Comparison of ENCODE assay signal across 14 cellular contexts in genomic region chr1:209455133-209455532, GRCh38.
DNase-seq lines count a peak whose midpoint lies in the region; TF ChIP-seq lines count a peak whose summit lies in the region.
"Had no signal": no experiment of that assay in that cellular context is flagged by ENCODE, and none has a peak within 500 bp of the region (broad histone marks: within the 10 kb centered on the region; RNA-seq: fewer than 3 reads in every experiment).

No MANE protein-coding gene starts in this region.

- no peaks in the 10 kb centered on the region for H3K27me3 Mint-ChIP-seq in H9 (ENCODE audit: low read depth)

- H3K23ac ChIP-seq in trophoblast cell (ENCODE audit: low read length) = no peak overlapping the region
- H3K23ac ChIP-seq in H9 (ENCODE audit: insufficient read length, low read depth, low read length) = no peak overlapping the region

- no peaks in the 10 kb centered on the region for H3K23me2 ChIP-seq in H9 (ENCODE audit: insufficient read length, low read depth, low read length, poor library complexity, severe bottlenecking)

- H3T11ph ChIP-seq in H9 (ENCODE audit: low read length) = no peak overlapping the region

- no peak overlapping the region for H3K56ac ChIP-seq in H9 (ENCODE audit: insufficient read length, low read depth, low read length)

- no peak overlapping the region for H4K12ac ChIP-seq in trophoblast cell (ENCODE audit: low read depth, low read length)

- no peak overlapping the region for H2AFZ ChIP-seq in trophoblast cell (ENCODE audit: insufficient read depth, low read length, poor library complexity)
- H2AFZ ChIP-seq in H9 (ENCODE audit: low read length) = no peak overlapping the region
- H2AFZ ChIP-seq: parathyroid adenoma had no signal

- H2BK120ac ChIP-seq in trophoblast cell (ENCODE audit: insufficient read depth, low read length, poor library complexity) = no peak overlapping the region
- no peak overlapping the region for H2BK120ac ChIP-seq in H9 (ENCODE audit: low read depth, low read length, poor library complexity, severe bottlenecking)

- WGBS in trophoblast cell (ENCODE audit: extremely low coverage, insufficient coverage, insufficient read length) = no CpG with 5 or more reads among the region's 3 CpGs
- WGBS in H9 (ENCODE audit: extremely low coverage, insufficient read length, low lambda C conversion rate) = no CpG with 5 or more reads among the region's 3 CpGs

- H2BK20ac ChIP-seq in H9 (ENCODE audit: low read depth, low read length, poor library complexity, severe bottlenecking) = no peak overlapping the region

- H3K27ac ChIP-seq in trophoblast cell (ENCODE audit: low read depth, low read length) (peak overlapping the region; percentile 35), H9 (ENCODE audit: insufficient read length, low read depth, low read length) (no peak overlapping the region), caudate nucleus (ENCODE audit: low read depth, low read length) (no peak overlapping the region)
- H3K27ac ChIP-seq: coronary artery, parathyroid adenoma, upper lobe of right lung had no signal

- peaks cover 0 to 66% (median 4%) of the 10 kb centered on the region in 3 experiments; a peak in 3 of 7 replicates for H3K36me3 Mint-ChIP-seq in H9 (ENCODE audit: insufficient read depth in 1 of 3, low read depth in 3 of 3)
- H3K36me3 Mint-ChIP-seq: activated naive CD8-positive, alpha-beta T cell treated with anti-CD3 and anti-CD28 coated beads, Interleukin-2, amount 10 ng/mL, durations not matched to agents 7 days and 5 days; IgD-negative memory B cell had no signal

- H3K79me2 ChIP-seq in trophoblast cell (ENCODE audit: control insufficient read depth, insufficient read depth, low read length, poor library complexity) = no peaks in the 10 kb centered on the region
- no peaks in the 10 kb centered on the region for H3K79me2 ChIP-seq in H9 (ENCODE audit: insufficient read depth, low read length)
- H3K79me2 ChIP-seq: parathyroid adenoma had no signal

- no peaks in the 10 kb centered on the region for H3K36me3 ChIP-seq in trophoblast cell (ENCODE audit: control insufficient read depth in 1 of 2, insufficient read depth in 2 of 2, low read length in 2 of 2)
- H3K36me3 ChIP-seq: upper lobe of right lung had no signal

- H3K9ac ChIP-seq in trophoblast cell (ENCODE audit: low read length) = no peak overlapping the region
- no peak overlapping the region for H3K9ac ChIP-seq in H9 (ENCODE audit: extremely low read depth, insufficient read length, low read length)
- H3K9ac ChIP-seq: parathyroid adenoma had no signal

- no peaks in the 10 kb centered on the region for H4K20me1 ChIP-seq in H9 (ENCODE audit: control insufficient read depth, insufficient read depth, insufficient read length)

- H3K4ac ChIP-seq in trophoblast cell (ENCODE audit: low read depth, low read length) (no peak overlapping the region), H9 (ENCODE audit: low read depth, low read length) (no peak overlapping the region)

- TF ChIP-seq CTCF in epithelial cell of esophagus (IDR thresholded peaks at IDR 0.05; ENCODE audit: insufficient read depth, low read depth, low read length, missing control alignments) = no peak
- TF ChIP-seq CTCF in H9 (conservative IDR thresholded peaks at IDR 0.05) = no peak

- H3K9me3 ChIP-seq in trophoblast cell (ENCODE audit: insufficient read depth, low read depth, low read length) (no peaks in the 10 kb centered on the region), H9 (ENCODE audit: control insufficient read depth, low read depth, low read length) (no peaks in the 10 kb centered on the region)
- H3K9me3 ChIP-seq: upper lobe of right lung had no signal

- H3K4me2 ChIP-seq in trophoblast cell (ENCODE audit: low read length) (no peak overlapping the region), H9 (ENCODE audit: insufficient read depth, insufficient read length, low read length) (no peak overlapping the region)

- no peak overlapping the region for H2BK12ac ChIP-seq in trophoblast cell (ENCODE audit: low read length)
- no peak overlapping the region for H2BK12ac ChIP-seq in H9 (ENCODE audit: insufficient read length, low read depth, low read length)

- H3K18ac ChIP-seq in trophoblast cell (ENCODE audit: low read length) (no peak overlapping the region), H9 (ENCODE audit: insufficient read length, low read depth, low read length) (no peak overlapping the region)

- H2AK5ac ChIP-seq in trophoblast cell (ENCODE audit: low read length) = no peak overlapping the region
- no peak overlapping the region for H2AK5ac ChIP-seq in H9 (ENCODE audit: insufficient read length, low read length)

- H3K27me3 ChIP-seq in trophoblast cell (ENCODE audit: insufficient read depth, low read length) = no peaks in the 10 kb centered on the region
- H3K27me3 ChIP-seq in H9 (ENCODE audit: insufficient read depth, low read length) = no peaks in the 10 kb centered on the region
- H3K27me3 ChIP-seq: upper lobe of right lung had no signal

- peaks cover under 1 to 5% of the 10 kb centered on the region in 2 experiments; a peak in 3 of 5 replicates for H3K9me3 Mint-ChIP-seq in H9
- H3K9me3 Mint-ChIP-seq: activated naive CD8-positive, alpha-beta T cell treated with anti-CD3 and anti-CD28 coated beads, Interleukin-2, amount 10 ng/mL, durations not matched to agents 7 days and 5 days had no signal

- H4K5ac ChIP-seq in H9 (ENCODE audit: insufficient read length, low read depth, low read length) = no peak overlapping the region

- no peak overlapping the region for H4K8ac ChIP-seq in trophoblast cell (ENCODE audit: low read depth, low read length)
- H4K8ac ChIP-seq in H9 (replicated peaks; ENCODE audit: insufficient read length, low read depth, low read length) = no peak overlapping the region

- H2BK5ac ChIP-seq in trophoblast cell (ENCODE audit: low read depth, low read length, poor library complexity) (no peak overlapping the region), H9 (ENCODE audit: insufficient read length, low read length) (no peak overlapping the region)

- H3K4me3 Mint-ChIP-seq in H9 = no peak overlapping the region
- H3K4me3 Mint-ChIP-seq: activated naive CD8-positive, alpha-beta T cell treated with anti-CD3 and anti-CD28 coated beads, Interleukin-2, amount 10 ng/mL, durations not matched to agents 7 days and 5 days; IgD-negative memory B cell had no signal

- H3K4me3 ChIP-seq in epithelial cell of esophagus (ENCODE audit: low read length) (no peak overlapping the region), trophoblast cell (ENCODE audit: low read depth, low read length) (no peak overlapping the region)
- H3K4me3 ChIP-seq: coronary artery, upper lobe of right lung had no signal

- DNase-seq in activated CD4-positive, alpha-beta T cell treated with anti-CD3 and anti-CD28 coated beads for 48 hours = peak; percentile 13
- DNase-seq in activated CD4-positive, alpha-beta T cell treated with anti-CD3 and anti-CD28 coated beads, Interleukin-2, amount 50 U/mL, for 4 hours = no peak
- DNase-seq in NCI-H2107 treated with DMSO at 0.1 percent for 48 hours (lab: John Stamatoyannopoulos, UW; ENCODE audit: unreplicated experiment) (peak; percentile 75), epithelial cell of esophagus (ENCODE audit: low read depth) (peak; percentile 47), trophoblast cell (peak in 1 of 2 donors; percentile 9), H9 (no peak), cerebellar nuclear complex (lab: John Stamatoyannopoulos, UW) (no peak), caudate nucleus (lab: John Stamatoyannopoulos, UW) (no peak)
- DNase-seq: activated naive CD8-positive, alpha-beta T cell treated with anti-CD3 and anti-CD28 coated beads, Interleukin-2, amount 10 ng/mL, durations not matched to agents 7 days and 5 days; SW 1271; upper lobe of right lung had no signal

- H3K14ac ChIP-seq in trophoblast cell (ENCODE audit: low read length) (no peak overlapping the region), H9 (ENCODE audit: insufficient read depth, low read length) (no peak overlapping the region)

- no peak overlapping the region for H2BK15ac ChIP-seq in H9 (ENCODE audit: low read depth, low read length)

- H3K27ac Mint-ChIP-seq in H9 = no peak overlapping the region
- H3K27ac Mint-ChIP-seq: activated naive CD8-positive, alpha-beta T cell treated with anti-CD3 and anti-CD28 coated beads, Interleukin-2, amount 10 ng/mL, durations not matched to agents 7 days and 5 days; IgD-negative memory B cell had no signal

- H3K4me1 ChIP-seq in trophoblast cell (ENCODE audit: control insufficient read depth in 1 of 2, insufficient read depth in 2 of 2, low read length in 2 of 2) (peaks cover 11 to 17% of the 10 kb centered on the region in 2 experiments), H9 (ENCODE audit: insufficient read depth, low read length) (no peaks in the 10 kb centered on the region)
- H3K4me1 ChIP-seq: parathyroid adenoma had no signal

- H3K79me1 ChIP-seq in trophoblast cell (ENCODE audit: low read length) (peaks cover 11% of the 10 kb centered on the region), H9 (ENCODE audit: insufficient read depth, low read depth, low read length, poor library complexity, severe bottlenecking) (no peaks in the 10 kb centered on the region)

- H3K4me1 Mint-ChIP-seq in H9 = peaks cover 12 to 53% of the 10 kb centered on the region in 2 experiments
- H3K4me1 Mint-ChIP-seq: activated naive CD8-positive, alpha-beta T cell treated with anti-CD3 and anti-CD28 coated beads, Interleukin-2, amount 10 ng/mL, durations not matched to agents 7 days and 5 days; IgD-negative memory B cell had no signal

- H4K91ac ChIP-seq in trophoblast cell (ENCODE audit: low read depth, low read length) (no peak overlapping the region), H9 (ENCODE audit: insufficient read length, low read depth, low read length) (no peak overlapping the region)

Comparison
In these comparisons a context has a peak if more than half of its experiments do, and no peak if none do; other contexts are left out.
1. DNase-seq: peak in activated CD4-positive, alpha-beta T cell treated with anti-CD3 and anti-CD28 coated beads for 48 hours (single experiment), NCI-H2107 treated with DMSO at 0.1 percent for 48 hours (single experiment) and epithelial cell of esophagus (single experiment); none in activated CD4-positive, alpha-beta T cell treated with anti-CD3 and anti-CD28 coated beads, Interleukin-2, amount 50 U/mL, for 4 hours (0 of 2), H9 (single experiment), cerebellar nuclear complex (0 of 2) and caudate nucleus (0 of 61).